22 cellular contexts compared by ENCODE assay signal in the genomic region with DNA sequence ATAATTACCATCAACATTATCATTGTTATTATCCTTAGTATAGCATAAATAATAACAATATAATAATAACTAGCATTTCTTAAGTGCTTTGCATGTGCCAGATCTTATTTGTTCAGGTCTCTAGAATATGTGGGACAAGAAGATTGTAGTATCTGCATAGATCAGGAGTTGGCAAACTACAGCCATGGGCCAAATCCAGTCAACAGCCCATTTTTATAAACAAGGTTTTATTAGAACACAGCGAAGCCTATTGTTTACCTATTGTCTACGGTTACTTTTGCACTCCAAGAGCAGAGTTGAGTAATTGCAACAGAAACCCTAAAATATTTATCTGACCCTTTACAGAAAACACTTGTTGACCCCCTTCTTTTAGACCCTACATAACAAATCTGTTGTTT.
DNase-seq lines count a peak whose midpoint lies in the region; ATAC-seq, FAIRE-seq and TF ChIP-seq lines count a peak whose summit lies in the region.
"Had no signal": no experiment of that assay in that cellular context is flagged by ENCODE, and none has a peak within 500 bp of the region (broad histone marks: within the 10 kb centered on the region; RNA-seq: fewer than 3 reads in every experiment).

No MANE protein-coding gene starts in this region.

- no peak for TF ChIP-seq CTCF in 22Rv1 (IDR thresholded peaks at IDR 0.05)
- TF ChIP-seq CTCF in HCT116 (IDR thresholded peaks at IDR 0.05 in 2 of 3, conservative IDR thresholded peaks at IDR 0.05 in 1 of 3; ENCODE audit: borderline replicate concordance in 1 of 3, insufficient read depth in 1 of 3, low read depth in 2 of 3, low read length in 2 of 3): no peak
- TF ChIP-seq CTCF in astrocyte (IDR thresholded peaks at IDR 0.05; ENCODE audit: insufficient read depth, low read depth, low read length): no peak
- no peak for TF ChIP-seq CTCF in D721Med (IDR thresholded peaks at IDR 0.05; ENCODE audit: insufficient read depth, missing control alignments)

- H3K9me3 Mint-ChIP-seq in astrocyte (ENCODE audit: unreplicated experiment): peaks cover 2% of the 10 kb centered on the region
- peaks cover 20% of the 10 kb centered on the region for H3K9me3 Mint-ChIP-seq in activated T-helper 1 cell treated with anti-CD3 and anti-CD28 coated beads, Interleukin-12 subunit alpha, Interleukin-12 subunit beta, Interleukin-2, Interleukin-4 antibody, amounts not matched to agents 30 ng/mL and 10 ng/mL and 1 ng/mL, durations not matched to agents 14 hours and 24 hours and 36 hours

- CTCF ChIA-PET in HCT116 (lab: Charles Lee): interaction anchor here (1.4 kb wide), 1 partner anchor 54 kb away, joined by 4 read pairs; no protein-coding TSS in a partner anchor

- H3K9ac ChIP-seq in HCT116 (ENCODE audit: low read length) (no peak overlapping the region), astrocyte (ENCODE audit: low read length) (no peak overlapping the region)
- H3K9ac ChIP-seq: BLaER1 had no signal

- peaks cover 18% of the 10 kb centered on the region for H3K4me1 Mint-ChIP-seq in astrocyte (ENCODE audit: low read depth, unreplicated experiment)
- H3K4me1 Mint-ChIP-seq in activated T-helper 1 cell treated with anti-CD3 and anti-CD28 coated beads, Interleukin-12 subunit alpha, Interleukin-12 subunit beta, Interleukin-2, Interleukin-4 antibody, amounts not matched to agents 30 ng/mL and 10 ng/mL and 1 ng/mL, durations not matched to agents 14 hours and 24 hours and 36 hours (ENCODE audit: low read depth): peaks cover 38% of the 10 kb centered on the region
- H3K4me1 Mint-ChIP-seq: nephron had no signal

- ATAC-seq in HCT116: no peak

- H3K27ac ChIP-seq in 22Rv1 (peak overlapping the region; percentile 40), HCT116 (ENCODE audit: low read depth, low read length) (no peak overlapping the region), astrocyte (ENCODE audit: low read depth, low read length) (peak overlapping the region; percentile 95)
- H3K27ac ChIP-seq: ascending aorta, BLaER1, right lobe of liver, thyroid gland, WERI-Rb-1 had no signal

- peaks cover 8 to 27% of the 10 kb centered on the region in 2 experiments; a peak in 3 of 4 replicates for H3K4me1 ChIP-seq in HCT116 (ENCODE audit: control insufficient read depth in 1 of 2, insufficient read depth in 2 of 2, low read length in 2 of 2)
- peaks cover 18% of the 10 kb centered on the region for H3K4me1 ChIP-seq in astrocyte (ENCODE audit: insufficient read depth, low read length)
- H3K4me1 ChIP-seq: ascending aorta, BLaER1, thyroid gland had no signal

- POLR2A ChIA-PET in HCT116 (lab: Charles Lee): interaction anchor here (1.1 kb wide), 1 partner anchor 10 kb away, joined by 3 read pairs; no protein-coding TSS in a partner anchor

- no peaks in the 10 kb centered on the region for H3K36me3 Mint-ChIP-seq in astrocyte (ENCODE audit: low read depth, unreplicated experiment)
- H3K36me3 Mint-ChIP-seq in activated T-helper 1 cell treated with anti-CD3 and anti-CD28 coated beads, Interleukin-12 subunit alpha, Interleukin-12 subunit beta, Interleukin-2, Interleukin-4 antibody, amounts not matched to agents 30 ng/mL and 10 ng/mL and 1 ng/mL, durations not matched to agents 14 hours and 24 hours and 36 hours (ENCODE audit: low read depth): peaks cover 11% of the 10 kb centered on the region

- H3K4me2 ChIP-seq in HCT116 (ENCODE audit: low read length) (peak overlapping the region; percentile 67; the same call in 1 of the 2 replicates), astrocyte (ENCODE audit: low read length) (no peak overlapping the region)
- H3K4me2 ChIP-seq: BLaER1 had no signal

- H3K9me2 ChIP-seq in HCT116 (ENCODE audit: insufficient read depth): no peaks in the 10 kb centered on the region

- intact Hi-C loops in HCT116 (cut with micrococcal nuclease): no loop called here
- intact Hi-C loops in activated T-helper 1 cell treated with anti-CD3 and anti-CD28 coated beads, Interleukin-12 subunit alpha, Interleukin-12 subunit beta, Interleukin-2, Interleukin-4 antibody, amounts not matched to agents 30 ng/mL and 10 ng/mL and 1 ng/mL, durations not matched to agents 14 hours and 24 hours and 36 hours (cut with micrococcal nuclease): loop anchor here (1.0 kb wide), 4 partner anchors 34 to 212 kb away; no protein-coding TSS in a partner anchor

- no peaks in the 10 kb centered on the region for H3K27me3 Mint-ChIP-seq in astrocyte (ENCODE audit: low read depth, unreplicated experiment)
- peaks cover 3% of the 10 kb centered on the region for H3K27me3 Mint-ChIP-seq in activated T-helper 1 cell treated with anti-CD3 and anti-CD28 coated beads, Interleukin-12 subunit alpha, Interleukin-12 subunit beta, Interleukin-2, Interleukin-4 antibody, amounts not matched to agents 30 ng/mL and 10 ng/mL and 1 ng/mL, durations not matched to agents 14 hours and 24 hours and 36 hours (ENCODE audit: insufficient read depth)
- H3K27me3 Mint-ChIP-seq: activated naive CD8-positive, alpha-beta T cell treated with anti-CD3 and anti-CD28 coated beads for 36 hours had no signal

- H3K36me3 ChIP-seq in HCT116 (ENCODE audit: control insufficient read depth in 1 of 2, insufficient read depth in 2 of 2, low read length in 2 of 2) (no peaks in the 10 kb centered on the region), astrocyte (ENCODE audit: insufficient read depth, low read length) (no peaks in the 10 kb centered on the region)
- H3K36me3 ChIP-seq: ascending aorta, BLaER1, gastrocnemius medialis, right lobe of liver, thyroid gland, WERI-Rb-1 had no signal

- no peak for FAIRE-seq in astrocyte (lab: Jason Lieb, UNC)
- no peak for FAIRE-seq in D721Med (lab: Jason Lieb, UNC)
- FAIRE-seq: islet of Langerhans had no signal

- no peaks in the 10 kb centered on the region for H3K79me2 ChIP-seq in HCT116 (ENCODE audit: insufficient read depth, low read length)
- H3K79me2 ChIP-seq in astrocyte (ENCODE audit: insufficient read depth, low read length): no peaks in the 10 kb centered on the region

- H3K9me3 ChIP-seq in HCT116 (ENCODE audit: control insufficient read depth in 1 of 2, insufficient read depth in 1 of 2, low read depth in 1 of 2, low read length in 2 of 2) (no peaks in the 10 kb centered on the region), astrocyte (ENCODE audit: insufficient read depth, low read depth, low read length) (no peaks in the 10 kb centered on the region)
- H3K9me3 ChIP-seq: ascending aorta, BLaER1, gastrocnemius medialis, right lobe of liver, thyroid gland had no signal

- H2AFZ ChIP-seq in HCT116 (ENCODE audit: low read depth, low read length, poor library complexity, severe bottlenecking) (no peak overlapping the region), astrocyte (ENCODE audit: low read depth, low read length) (no peak overlapping the region)

- TF ChIP-seq POLR2A in HCT116 (IDR thresholded peaks at IDR 0.05; ENCODE audit: borderline replicate concordance, extremely low read depth, insufficient read depth, insufficient read length): no peak

- no peak for TF ChIP-seq RAD21 in HCT116 (IDR thresholded peaks at IDR 0.05; ENCODE audit: low read depth)

- RAD21 ChIA-PET in HCT116 (lab: Charles Lee; ENCODE audit: low non-redundant PET in 1 of 2, low total read pairs in 2 of 2, uncharacterized antibody in 2 of 2, unreplicated experiment in 2 of 2): no interaction called here

- no peak overlapping the region for H3K4me3 Mint-ChIP-seq in astrocyte (ENCODE audit: unreplicated experiment)
- no peak overlapping the region for H3K4me3 Mint-ChIP-seq in activated T-helper 1 cell treated with anti-CD3 and anti-CD28 coated beads, Interleukin-12 subunit alpha, Interleukin-12 subunit beta, Interleukin-2, Interleukin-4 antibody, amounts not matched to agents 30 ng/mL and 10 ng/mL and 1 ng/mL, durations not matched to agents 14 hours and 24 hours and 36 hours
- H3K4me3 Mint-ChIP-seq: activated naive CD8-positive, alpha-beta T cell treated with anti-CD3 and anti-CD28 coated beads for 36 hours; nephron had no signal

- H3K27ac Mint-ChIP-seq in astrocyte (ENCODE audit: unreplicated experiment): no peak overlapping the region
- H3K27ac Mint-ChIP-seq in activated T-helper 1 cell treated with anti-CD3 and anti-CD28 coated beads, Interleukin-12 subunit alpha, Interleukin-12 subunit beta, Interleukin-2, Interleukin-4 antibody, amounts not matched to agents 30 ng/mL and 10 ng/mL and 1 ng/mL, durations not matched to agents 14 hours and 24 hours and 36 hours: no peak overlapping the region
- H3K27ac Mint-ChIP-seq: activated naive CD8-positive, alpha-beta T cell treated with anti-CD3 and anti-CD28 coated beads for 36 hours; activated T-helper 2 cell treated with anti-CD3 and anti-CD28 coated beads, Interferon-gamma antibody, Interleukin-2, Interleukin-4, amounts not matched to agents 10 μg/mL and 5 μg/mL and 100 μg/mL, durations not matched to agents 14 hours and 24 hours and 36 hours; nephron had no signal

- H3K27me3 ChIP-seq in HCT116 (ENCODE audit: insufficient read depth, low read length) (no peaks in the 10 kb centered on the region), astrocyte (ENCODE audit: insufficient read depth, low read length) (no peaks in the 10 kb centered on the region)
- H3K27me3 ChIP-seq: ascending aorta, BLaER1, gastrocnemius medialis, right lobe of liver, thyroid gland had no signal

- H3K4me3 ChIP-seq in HCT116 (replicated peaks in 1 of 2; ENCODE audit: low read depth in 1 of 2, low read length in 2 of 2) (no peak overlapping the region), astrocyte (ENCODE audit: insufficient read depth, low read depth, low read length) (no peak overlapping the region)
- H3K4me3 ChIP-seq: ascending aorta, BLaER1, gastrocnemius medialis, right lobe of liver, thyroid gland had no signal

- no peaks in the 10 kb centered on the region for H4K20me1 ChIP-seq in HCT116 (ENCODE audit: insufficient read depth)
- no peaks in the 10 kb centered on the region for H4K20me1 ChIP-seq in astrocyte (ENCODE audit: insufficient read depth, low read length)
- H4K20me1 ChIP-seq: BLaER1 had no signal

- DNase-seq in HCT116 (ENCODE audit: low read depth, low spot score) (no peak), astrocyte (ENCODE audit: low read depth) (no peak), iris pigment epithelial cell (ENCODE audit: low read depth) (peak; percentile 34), SKM-1 (lab: John Stamatoyannopoulos, UW; ENCODE audit: unreplicated experiment) (no peak), D721Med (ENCODE audit: insufficient read length, low spot score) (no peak)
- no peak for DNase-seq in effector CD8-positive, alpha-beta T cell (lab: John Stamatoyannopoulos, UW)
- no peak for DNase-seq in activated T-helper 1 cell treated with anti-CD3 and anti-CD28 coated beads, Interleukin-12 subunit alpha, Interleukin-12 subunit beta, Interleukin-2, Interleukin-4 antibody, amounts not matched to agents 30 ng/mL and 10 ng/mL and 1 ng/mL, durations not matched to agents 14 hours and 24 hours and 36 hours (ENCODE audit: low spot score)
- DNase-seq: activated naive CD8-positive, alpha-beta T cell treated with anti-CD3 and anti-CD28 coated beads for 36 hours; gastrocnemius medialis; NCI-H2029 treated with DMSO at 0.1 percent for 48 hours; NCI-H345; NCI-H82; right lobe of liver; stimulated activated naive CD8-positive, alpha-beta T cell treated with anti-CD3 and anti-CD28 coated beads, Interleukin-15, Interleukin-2, amounts not matched to agents 100 U/mL and 50 U/mL, for 24 hours; thyroid gland; WERI-Rb-1 had no signal

- BruUV-seq in HCT116 (replicated peaks; lab: Mats Ljungman, UMichigan): no TSS peak

TF ChIP-seq in HCT116, 20 proteins besides CTCF, POLR2A, EP300 and RAD21 (continues in another document):
- TF ChIP-seq EZH2phosphoT487 (IDR thresholded peaks at IDR 0.05; ENCODE audit: borderline replicate concordance): no peak
